In the genomic region with DNA sequence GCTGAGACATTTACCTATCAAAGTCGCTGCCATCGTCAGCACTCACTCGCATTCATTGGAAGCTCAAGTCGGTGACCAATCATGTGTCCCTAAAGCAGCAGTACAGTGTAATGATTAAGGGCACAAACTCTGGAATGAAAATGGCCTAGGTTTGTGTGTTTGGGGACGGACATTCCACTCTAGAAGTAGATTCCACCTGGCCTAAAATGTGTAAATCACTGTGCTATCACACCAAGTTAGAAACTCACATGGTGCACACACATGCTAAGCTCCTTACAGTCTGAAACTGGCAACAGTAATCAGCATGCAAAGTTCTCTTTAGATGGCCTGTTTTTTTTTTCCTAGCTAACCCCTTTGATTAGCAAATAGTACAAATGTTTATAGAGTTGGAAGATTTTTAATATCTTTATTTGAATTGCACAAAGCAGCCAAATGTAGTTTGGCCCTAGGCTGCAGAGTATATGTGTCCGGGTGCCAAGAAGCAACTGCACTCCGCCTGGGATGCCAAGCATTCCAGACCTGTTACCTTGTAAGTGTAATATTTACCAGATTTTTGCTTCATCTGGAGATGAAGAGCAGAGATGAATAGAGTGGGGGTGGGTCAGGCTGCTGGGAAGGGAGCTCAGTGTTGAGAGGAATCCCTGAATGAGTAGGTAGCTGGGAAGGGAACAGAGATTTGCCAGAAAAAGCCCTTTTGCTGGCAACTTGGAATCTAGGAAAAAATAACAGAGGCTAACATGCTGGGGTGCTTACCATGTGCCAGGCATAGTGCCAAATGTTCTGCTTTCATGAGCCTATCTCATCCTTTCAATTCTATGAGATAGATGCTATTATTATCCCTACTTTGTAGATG, we compare ENCODE assay signal across 11 cellular contexts. TPM values are rescaled to one million over a fixed set of nuclear protein-coding genes. Genes with fewer than 3 reads are reported as not detected.
A peak's percentile ranks its signal among the peaks of the same experiment; 100 is the strongest.
DNase-seq lines count a peak whose midpoint lies in the region; ATAC-seq and TF ChIP-seq lines count a peak whose summit lies in the region.
"Had no signal": no experiment of that assay in that cellular context is flagged by ENCODE, and none has a peak within 500 bp of the region (broad histone marks: within the 10 kb centered on the region; RNA-seq: fewer than 3 reads in every experiment).

No MANE protein-coding gene starts in this region.

- no peak overlapping the region for H3K4me3 ChIP-seq in fibroblast of lung (replicated peaks in 1 of 4; ENCODE audit: control extremely low read depth in 1 of 4, insufficient read depth in 1 of 4, low read depth in 3 of 4, low read length in 4 of 4)
- no peak overlapping the region for H3K4me3 ChIP-seq in aorta (ENCODE audit: low read length in 2 of 2)
- H3K4me3 ChIP-seq: ascending aorta had no signal

- 50 to 55% methylated on average over 7 of the region's 7 CpGs for whole genome bisulfite sequencing in aorta, 2 donors

- no peaks in the 10 kb centered on the region for H3K9me3 Mint-ChIP-seq in progenitor cell of endocrine pancreas (ENCODE audit: low read depth)
- no peaks in the 10 kb centered on the region for H3K9me3 Mint-ChIP-seq in activated T-cell treated with anti-CD3 and anti-CD28 coated beads, Interleukin-2, amount 50 U/mL, for 24 hours

- H3K79me2 ChIP-seq in fibroblast of lung (ENCODE audit: control insufficient read depth, insufficient read depth, low read length) = no peaks in the 10 kb centered on the region

- H3K9me3 ChIP-seq in fibroblast of lung (ENCODE audit: control insufficient read depth, insufficient read depth, low read depth, low read length) (no peaks in the 10 kb centered on the region), aorta (ENCODE audit: control insufficient read depth, low read length) (no peaks in the 10 kb centered on the region)
- H3K9me3 ChIP-seq: ascending aorta had no signal

- H3K27ac ChIP-seq in fibroblast of lung (ENCODE audit: insufficient read depth, low read length) = no peak overlapping the region
- peak overlapping the region in 1 of 2 donors; percentile 30 for H3K27ac ChIP-seq in aorta (ENCODE audit: low read depth in 1 of 2, low read length in 2 of 2)
- H3K27ac ChIP-seq: ascending aorta, WERI-Rb-1 had no signal

- no peak overlapping the region for H2AFZ ChIP-seq in fibroblast of lung (ENCODE audit: low read length)

- intact Hi-C loops in aorta (cut with DNase I) = no loop called here

- H3K4me1 ChIP-seq in fibroblast of lung (ENCODE audit: control insufficient read depth, extremely low read depth, insufficient read depth, low read length) (peaks cover 21% of the 10 kb centered on the region), aorta (ENCODE audit: control insufficient read depth in 1 of 2, insufficient read depth in 2 of 2, low read length in 2 of 2) (peaks cover 0 to 10% of the 10 kb centered on the region in 2 donors)

- no peaks in the 10 kb centered on the region for H3K27me3 Mint-ChIP-seq in progenitor cell of endocrine pancreas
- peaks cover 81% of the 10 kb centered on the region for H3K27me3 Mint-ChIP-seq in activated T-cell treated with anti-CD3 and anti-CD28 coated beads, Interleukin-2, amount 50 U/mL, for 24 hours

- H3K36me3 ChIP-seq in fibroblast of lung (ENCODE audit: control insufficient read depth, insufficient read depth, low read length) (no peaks in the 10 kb centered on the region), aorta (ENCODE audit: control insufficient read depth in 1 of 2, insufficient read depth in 2 of 2, low read length in 1 of 2) (no peaks in the 10 kb centered on the region)
- H3K36me3 ChIP-seq: ascending aorta, WERI-Rb-1 had no signal

- H3K4me1 Mint-ChIP-seq in progenitor cell of endocrine pancreas (ENCODE audit: low read depth) = peaks cover 41% of the 10 kb centered on the region
- peaks cover 13% of the 10 kb centered on the region for H3K4me1 Mint-ChIP-seq in activated T-cell treated with anti-CD3 and anti-CD28 coated beads, Interleukin-2, amount 50 U/mL, for 24 hours (ENCODE audit: low read depth)

- H3K9ac ChIP-seq in fibroblast of lung (ENCODE audit: insufficient read depth, low read length) = no peak overlapping the region

- no peaks in the 10 kb centered on the region for H4K20me1 ChIP-seq in fibroblast of lung (ENCODE audit: control insufficient read depth, extremely low read depth, insufficient read depth, low read length)

- H3K4me2 ChIP-seq in fibroblast of lung (ENCODE audit: extremely low read depth, insufficient read depth, low read length) = no peak overlapping the region

- ATAC-seq in aorta (ENCODE audit: low FRiP score) (no peak), HG02870 (IDR thresholded peaks at IDR 0.05; ENCODE audit: unreplicated experiment) (no peak)

- H3K4me3 Mint-ChIP-seq in progenitor cell of endocrine pancreas (ENCODE audit: low read depth) = no peak overlapping the region
- H3K4me3 Mint-ChIP-seq in activated T-cell treated with anti-CD3 and anti-CD28 coated beads, Interleukin-2, amount 50 U/mL, for 24 hours = no peak overlapping the region

- no peaks in the 10 kb centered on the region for H3K27me3 ChIP-seq in fibroblast of lung (ENCODE audit: control insufficient read depth, insufficient read depth, low read length)
- H3K27me3 ChIP-seq in aorta (ENCODE audit: control insufficient read depth in 1 of 2, insufficient read depth in 2 of 2, low read length in 1 of 2) = no peaks in the 10 kb centered on the region
- H3K27me3 ChIP-seq: ascending aorta had no signal

- peaks cover 9% of the 10 kb centered on the region for H3K36me3 Mint-ChIP-seq in progenitor cell of endocrine pancreas (ENCODE audit: insufficient read depth)
- no peaks in the 10 kb centered on the region for H3K36me3 Mint-ChIP-seq in activated T-cell treated with anti-CD3 and anti-CD28 coated beads, Interleukin-2, amount 50 U/mL, for 24 hours (ENCODE audit: low read depth)

- peak; percentile 75 for DNase-seq in GM03348 (ENCODE audit: low spot score)
- DNase-seq in NCI-H69 (lab: John Stamatoyannopoulos, UW) = peak; percentile 64
- DNase-seq in fibroblast of lung (ENCODE audit: low read depth in 2 of 2) = peak; percentile 34 to 94
- no peak for DNase-seq in progenitor cell of endocrine pancreas (ENCODE audit: low spot score, unreplicated experiment)
- DNase-seq in activated T-cell treated with anti-CD3 and anti-CD28 coated beads, Interleukin-2, amount 50 U/mL, for 24 hours = no peak
- DNase-seq in aorta = no peak
- no peak for DNase-seq in NCI-H146 treated with DMSO at 0.1 percent for 48 hours (lab: John Stamatoyannopoulos, UW; ENCODE audit: unreplicated experiment)
- DNase-seq: NCI-H1417 treated with DMSO at 0.1 percent for 48 hours, WERI-Rb-1 had no signal

- TF ChIP-seq CTCF in fibroblast of lung (conservative IDR thresholded peaks at IDR 0.05 in 1 of 2, IDR thresholded peaks at IDR 0.05 in 1 of 2; ENCODE audit: low read depth in 1 of 2, low read length in 2 of 2) (no peak), progenitor cell of endocrine pancreas (IDR thresholded peaks at IDR 0.05; ENCODE audit: unreplicated experiment) (no peak)

- H3K27ac Mint-ChIP-seq in progenitor cell of endocrine pancreas = peak overlapping the region; percentile 83
- H3K27ac Mint-ChIP-seq in activated T-cell treated with anti-CD3 and anti-CD28 coated beads, Interleukin-2, amount 50 U/mL, for 24 hours = no peak overlapping the region

RNA-seq across cellular contexts. Expression of gene TGFB2, which starts 35.2 kb away (rescaled TPM):
- total RNA-seq in fibroblast of lung (13.6 and 13.9 TPM in 2 replicates), progenitor cell of endocrine pancreas (26.4 and 27.9 TPM in 2 replicates), aorta (10 to 100 TPM; 15.5 to 18.0 TPM)
- polyA plus RNA-seq in fibroblast of lung (7.1 and 29.1 TPM in 2 replicates), aorta (1 to 10 TPM; 2.2 to 2.6 TPM)
- polyA plus RNA-seq in fibroblast of lung (2012) = 6.0 and 24.9 TPM in 2 replicates
- 3.0 and 5.5 TPM in 2 replicates for polyA minus RNA-seq in fibroblast of lung (ENCODE audit: low replicate concordance)

Comparison
In these comparisons a context has a peak if more than half of its experiments do, and no peak if none do; other contexts are left out.
1. DNase-seq: peak in GM03348 (single experiment), NCI-H69 (single experiment) and fibroblast of lung (2 of 2); none in progenitor cell of endocrine pancreas (single experiment), activated T-cell treated with anti-CD3 and anti-CD28 coated beads, Interleukin-2, amount 50 U/mL, for 24 hours (single experiment), aorta (0 of 2) and NCI-H146 treated with DMSO at 0.1 percent for 48 hours (single experiment).